ENCODE assay signal across 12 cellular contexts in genomic region chr18:3211236-3211992, GRCh38. TPM values are rescaled to one million over a fixed set of nuclear protein-coding genes. Genes with fewer than 3 reads are reported as not detected.
A peak's percentile ranks its signal among the peaks of the same experiment; 100 is the strongest.
DNase-seq lines count a peak whose midpoint lies in the region; ATAC-seq and TF ChIP-seq lines count a peak whose summit lies in the region.
"Had no signal": no experiment of that assay in that cellular context is flagged by ENCODE, and none has a peak within 500 bp of the region (broad histone marks: within the 10 kb centered on the region; RNA-seq: fewer than 3 reads in every experiment).

No MANE protein-coding gene starts in this region.

- H3K9me3 ChIP-seq in adipocyte (ENCODE audit: control insufficient read depth, low read length): no peaks in the 10 kb centered on the region

- no peak overlapping the region for H3K4me3 ChIP-seq in GM23338
- peak overlapping the region; percentile 60 for H3K4me3 ChIP-seq in adipocyte (ENCODE audit: low read length)

- no peaks in the 10 kb centered on the region for H3K27me3 ChIP-seq in GM23338 (ENCODE audit: insufficient read depth)
- no peaks in the 10 kb centered on the region for H3K27me3 ChIP-seq in adipocyte (replicated peaks; ENCODE audit: control insufficient read depth, insufficient read depth, low read length)

- H3K27ac Mint-ChIP-seq in GM23338: peak overlapping the region; percentile 63; the same call in 1 of the 2 replicates
- H3K27ac Mint-ChIP-seq in endothelial cell (ENCODE audit: unreplicated experiment): no peak overlapping the region
- H3K27ac Mint-ChIP-seq: activated naive CD4-positive, alpha-beta T cell treated with anti-CD3 and anti-CD28 coated beads, Interleukin-2, amount 10 ng/mL, durations not matched to agents 7 days and 5 days; CD8-positive, alpha-beta T cell; WTC11 had no signal

- H3K36me3 ChIP-seq in GM23338 (ENCODE audit: insufficient read depth) (no peaks in the 10 kb centered on the region), adipocyte (ENCODE audit: control insufficient read depth, insufficient read depth, low read length, severe bottlenecking) (peaks cover 4% of the 10 kb centered on the region)

- no peaks in the 10 kb centered on the region for H4K20me1 ChIP-seq in GM23338 (replicated peaks; ENCODE audit: insufficient read depth)

- no peaks in the 10 kb centered on the region; the same call in 1 of the 2 replicates for H3K4me1 ChIP-seq in GM23338 (ENCODE audit: insufficient read depth)
- H3K4me1 ChIP-seq in adipocyte (ENCODE audit: control insufficient read depth, insufficient read depth, low read length): peaks cover 40% of the 10 kb centered on the region

- no peaks in the 10 kb centered on the region for H3F3A ChIP-seq in GM23338 (replicated peaks; ENCODE audit: low read depth)

- H3K9me3 Mint-ChIP-seq in GM23338: no peaks in the 10 kb centered on the region
- H3K9me3 Mint-ChIP-seq in endothelial cell (ENCODE audit: unreplicated experiment): no peaks in the 10 kb centered on the region

- H3K4me3 Mint-ChIP-seq in GM23338 (no peak overlapping the region), endothelial cell (ENCODE audit: unreplicated experiment) (no peak overlapping the region)
- H3K4me3 Mint-ChIP-seq: activated naive CD4-positive, alpha-beta T cell treated with anti-CD3 and anti-CD28 coated beads, Interleukin-2, amount 10 ng/mL, durations not matched to agents 7 days and 5 days; CD8-positive, alpha-beta T cell; WTC11 had no signal

- H3K9ac ChIP-seq in adipocyte (ENCODE audit: low read length): peak overlapping the region; percentile 70

- H3K27me3 Mint-ChIP-seq in GM23338 (ENCODE audit: insufficient read depth, low read depth, poor library complexity) (no peaks in the 10 kb centered on the region), endothelial cell (ENCODE audit: unreplicated experiment) (no peaks in the 10 kb centered on the region)
- H3K27me3 Mint-ChIP-seq: activated naive CD4-positive, alpha-beta T cell treated with anti-CD3 and anti-CD28 coated beads, Interleukin-2, amount 10 ng/mL, durations not matched to agents 7 days and 5 days had no signal

- H3K27ac ChIP-seq in GM23338 (ENCODE audit: low read depth): no peak overlapping the region
- H3K27ac ChIP-seq: RWPE1 had no signal

- H3K4me1 Mint-ChIP-seq in GM23338: peaks cover 9% of the 10 kb centered on the region
- peaks cover 3% of the 10 kb centered on the region for H3K4me1 Mint-ChIP-seq in endothelial cell (ENCODE audit: unreplicated experiment)

- intact Hi-C loops in left ventricle myocardium superior (cut with micrococcal nuclease): no loop called here

- ATAC-seq in GM23338: no peak
- ATAC-seq in left ventricle myocardium superior: peak; percentile 85
- ATAC-seq in HG02884 (IDR thresholded peaks at IDR 0.05; ENCODE audit: unreplicated experiment): no peak
- ATAC-seq in GM21528 (IDR thresholded peaks at IDR 0.05; ENCODE audit: low FRiP score, unreplicated experiment): no peak
- no peak for ATAC-seq in GM19351 (IDR thresholded peaks at IDR 0.05; ENCODE audit: unreplicated experiment)
- ATAC-seq: CD8-positive, alpha-beta T cell; WTC11 had no signal

- no peaks in the 10 kb centered on the region for H3K79me2 ChIP-seq in GM23338 (replicated peaks; ENCODE audit: insufficient read depth)

- no peak overlapping the region for H3K4me2 ChIP-seq in GM23338

- no peak for TF ChIP-seq CTCF in GM23338 (conservative IDR thresholded peaks at IDR 0.05; ENCODE audit: low read depth in 2 of 2)
- TF ChIP-seq CTCF in endothelial cell (IDR thresholded peaks at IDR 0.05; ENCODE audit: unreplicated experiment): no peak

- DNase-seq in GM23338 (ENCODE audit: low spot score): no peak
- DNase-seq in adipocyte (ENCODE audit: low read depth): peak; percentile 47
- DNase-seq in left ventricle myocardium superior: no peak
- DNase-seq in pons (ENCODE audit: low spot score): peak; percentile 41
- no peak for DNase-seq in endothelial cell (ENCODE audit: low spot score)
- DNase-seq: activated naive CD4-positive, alpha-beta T cell treated with anti-CD3 and anti-CD28 coated beads, Interleukin-2, amount 10 ng/mL, durations not matched to agents 7 days and 5 days; CD8-positive, alpha-beta T cell had no signal

- H3K9me2 ChIP-seq in GM23338 (ENCODE audit: insufficient read depth): no peaks in the 10 kb centered on the region

- no peak overlapping the region for H2AFZ ChIP-seq in GM23338

- H3K36me3 Mint-ChIP-seq in GM23338 (ENCODE audit: low read depth) (no peaks in the 10 kb centered on the region), endothelial cell (ENCODE audit: low read depth, unreplicated experiment) (no peaks in the 10 kb centered on the region)
- H3K36me3 Mint-ChIP-seq: WTC11 had no signal

TF ChIP-seq in GM23338, 12 proteins besides CTCF, POLR2A, EP300 and RAD21 (continues in another document):
- TF ChIP-seq EZH2phosphoT487 (IDR thresholded peaks at IDR 0.05; ENCODE audit: unreplicated experiment) (no peak), CREB1 (CRISPR knock-in tag; IDR thresholded peaks at IDR 0.05; ENCODE audit: low read depth) (no peak), ZNF331 (CRISPR knock-in tag; IDR thresholded peaks at IDR 0.05; ENCODE audit: low read depth) (no peak), ZNF114 (CRISPR knock-in tag; IDR thresholded peaks at IDR 0.05) (no peak), JUNB (IDR thresholded peaks at IDR 0.05; ENCODE audit: unreplicated experiment) (no peak), EZH2 (IDR thresholded peaks at IDR 0.05; ENCODE audit: low read depth, unreplicated experiment) (no peak), POLR2AphosphoS5 (IDR thresholded peaks at IDR 0.05; ENCODE audit: low read depth) (no peak)
- TF ChIP-seq, protein P1, sequence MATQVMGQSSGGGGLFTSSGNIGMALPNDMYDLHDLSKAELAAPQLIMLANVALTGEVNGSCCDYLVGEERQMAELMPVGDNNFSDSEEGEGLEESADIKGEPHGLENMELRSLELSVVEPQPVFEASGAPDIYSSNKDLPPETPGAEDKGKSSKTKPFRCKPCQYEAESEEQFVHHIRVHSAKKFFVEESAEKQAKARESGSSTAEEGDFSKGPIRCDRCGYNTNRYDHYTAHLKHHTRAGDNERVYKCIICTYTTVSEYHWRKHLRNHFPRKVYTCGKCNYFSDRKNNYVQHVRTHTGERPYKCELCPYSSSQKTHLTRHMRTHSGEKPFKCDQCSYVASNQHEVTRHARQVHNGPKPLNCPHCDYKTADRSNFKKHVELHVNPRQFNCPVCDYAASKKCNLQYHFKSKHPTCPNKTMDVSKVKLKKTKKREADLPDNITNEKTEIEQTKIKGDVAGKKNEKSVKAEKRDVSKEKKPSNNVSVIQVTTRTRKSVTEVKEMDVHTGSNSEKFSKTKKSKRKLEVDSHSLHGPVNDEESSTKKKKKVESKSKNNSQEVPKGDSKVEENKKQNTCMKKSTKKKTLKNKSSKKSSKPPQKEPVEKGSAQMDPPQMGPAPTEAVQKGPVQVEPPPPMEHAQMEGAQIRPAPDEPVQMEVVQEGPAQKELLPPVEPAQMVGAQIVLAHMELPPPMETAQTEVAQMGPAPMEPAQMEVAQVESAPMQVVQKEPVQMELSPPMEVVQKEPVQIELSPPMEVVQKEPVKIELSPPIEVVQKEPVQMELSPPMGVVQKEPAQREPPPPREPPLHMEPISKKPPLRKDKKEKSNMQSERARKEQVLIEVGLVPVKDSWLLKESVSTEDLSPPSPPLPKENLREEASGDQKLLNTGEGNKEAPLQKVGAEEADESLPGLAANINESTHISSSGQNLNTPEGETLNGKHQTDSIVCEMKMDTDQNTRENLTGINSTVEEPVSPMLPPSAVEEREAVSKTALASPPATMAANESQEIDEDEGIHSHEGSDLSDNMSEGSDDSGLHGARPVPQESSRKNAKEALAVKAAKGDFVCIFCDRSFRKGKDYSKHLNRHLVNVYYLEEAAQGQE (IDR thresholded peaks at IDR 0.05; ENCODE audit: unreplicated experiment): no peak

RNA-seq across cellular contexts. Expression of gene MYOM1, which starts 8.4 kb away (rescaled TPM):
- 0.08 and 0.38 TPM in 2 replicates for total RNA-seq in GM23338 (2014; rRNA removed; shearing (Covaris generic))
- 0.21 and 0.27 TPM in 2 replicates for polyA plus RNA-seq in GM23338 (2016; fragmentation: Nextera tagmentation; extraction: Ambion mirVana)
- 724 TPM for total RNA-seq in left ventricle myocardium superior
- total RNA-seq in endothelial cell (ENCODE audit: unreplicated experiment): 0.49 TPM

RNA-seq across cellular contexts. Expression of gene MYL12A, which starts 36.2 kb away (rescaled TPM):
- total RNA-seq in GM23338 (2014; rRNA removed; shearing (Covaris generic)): 206 and 244 TPM in 2 replicates
- polyA plus RNA-seq in GM23338 (2016; fragmentation: Nextera tagmentation; extraction: Ambion mirVana): 475 and 502 TPM in 2 replicates
- total RNA-seq in left ventricle myocardium superior (1,328 TPM), endothelial cell (ENCODE audit: unreplicated experiment) (430 TPM)

RNA-seq across cellular contexts. Expression of gene MYL12B, which starts 50.5 kb away (rescaled TPM):
- total RNA-seq in GM23338 (2014; rRNA removed; shearing (Covaris generic)): 152 and 165 TPM in 2 replicates
- polyA plus RNA-seq in GM23338 (2016; fragmentation: Nextera tagmentation; extraction: Ambion mirVana): 282 and 330 TPM in 2 replicates
- 168 TPM for total RNA-seq in left ventricle myocardium superior
- 298 TPM for total RNA-seq in endothelial cell (ENCODE audit: unreplicated experiment)

Comparison
In these comparisons a context has a peak if more than half of its experiments do, and no peak if none do; other contexts are left out.
1. DNase-seq: peak in adipocyte (single experiment) and pons (single experiment); none in GM23338 (single experiment), left ventricle myocardium superior (single experiment) and endothelial cell (single experiment).
2. RNA of gene MYOM1, which starts 8.4 kb away (total RNA-seq): 724 TPM in left ventricle myocardium superior (single experiment); 0.49 TPM in endothelial cell (single experiment) and 0.08 to 0.38 TPM in GM23338; every median in the first group is over 100 times any median in the second.